Comparison of ENCODE assay signal across 9 cellular contexts in genomic region chr3:15241341-15241740, GRCh38. TPM values are rescaled to one million over a fixed set of nuclear protein-coding genes. Genes with fewer than 3 reads are reported as not detected.
DNase-seq lines count a peak whose midpoint lies in the region; ATAC-seq lines count a peak whose summit lies in the region.
"Had no signal": no experiment of that assay in that cellular context is flagged by ENCODE, and none has a peak within 500 bp of the region (broad histone marks: within the 10 kb centered on the region; RNA-seq: fewer than 3 reads in every experiment).

No MANE protein-coding gene starts in this region.

- H3K4me1 ChIP-seq in Karpas-422 (ENCODE audit: low read length), result no peaks in the 10 kb centered on the region
- no peaks in the 10 kb centered on the region for H3K4me1 ChIP-seq in right cardiac atrium (ENCODE audit: control insufficient read depth, insufficient read depth, low read length)
- H3K4me1 ChIP-seq: tibial artery had no signal

- H3K4me3 ChIP-seq in Karpas-422 (ENCODE audit: low read length) (no peak overlapping the region), right cardiac atrium (ENCODE audit: low read length) (no peak overlapping the region)
- H3K4me3 ChIP-seq: tibial artery had no signal

- no peaks in the 10 kb centered on the region for H3K9me2 ChIP-seq in Karpas-422 (replicated peaks; ENCODE audit: insufficient read depth, low read length)

- no peaks in the 10 kb centered on the region for H3K79me2 ChIP-seq in Karpas-422 (ENCODE audit: low read length)

- H3K27ac ChIP-seq in Karpas-422 (ENCODE audit: low read length) (no peak overlapping the region), right cardiac atrium (ENCODE audit: low read length) (no peak overlapping the region)
- H3K27ac ChIP-seq: tibial artery had no signal

- 88% methylated on average over 1 of the region's 1 CpG for WGBS in right cardiac atrium

- H2AFZ ChIP-seq in Karpas-422 (ENCODE audit: low read length), result no peak overlapping the region

- no peaks in the 10 kb centered on the region for H4K20me1 ChIP-seq in Karpas-422 (ENCODE audit: insufficient read depth, low read depth, low read length)

- H3K9me3 ChIP-seq in Karpas-422 (ENCODE audit: low read length), result no peaks in the 10 kb centered on the region
- H3K9me3 ChIP-seq in right cardiac atrium (ENCODE audit: control insufficient read depth, low read length), result no peaks in the 10 kb centered on the region
- H3K9me3 ChIP-seq: tibial artery had no signal

- H3K9ac ChIP-seq in Karpas-422 (ENCODE audit: low read length), result no peak overlapping the region

- H3K4me2 ChIP-seq in Karpas-422 (ENCODE audit: low read depth, low read length, poor library complexity, severe bottlenecking), result no peak overlapping the region

- no peaks in the 10 kb centered on the region for H3K27me3 ChIP-seq in Karpas-422 (ENCODE audit: low read length)
- H3K27me3 ChIP-seq in right cardiac atrium (ENCODE audit: control insufficient read depth, insufficient read depth), result no peaks in the 10 kb centered on the region
- H3K27me3 ChIP-seq: tibial artery had no signal

- no peak for ATAC-seq in right cardiac atrium
- ATAC-seq in HG03039 (IDR thresholded peaks at IDR 0.05; ENCODE audit: unreplicated experiment), result no peak
- no peak for ATAC-seq in esophagus mucosa

- peaks cover 46% of the 10 kb centered on the region for H3K36me3 ChIP-seq in Karpas-422 (ENCODE audit: insufficient read depth, low read length)

- intact Hi-C loops in right cardiac atrium (cut with DNase I), result no loop called here

- DNase-seq in Daoy (ENCODE audit: low read depth), result peak; percentile 19
- DNase-seq in Karpas-422, result peak; percentile 77
- DNase-seq in activated CD8-positive, alpha-beta memory T cell treated with anti-CD3 and anti-CD28 coated beads, Interleukin-2, amount 50 U/mL, for 4 hours, result peak; percentile 40
- DNase-seq in right cardiac atrium, result peak in 2 of 3 donors; percentile 49 to 70
- peak; percentile 46 for DNase-seq in stimulated activated naive CD4-positive, alpha-beta T cell treated with Interleukin-2 at 50 U/mL for 16 hours (lab: John Stamatoyannopoulos, UW)
- no peak for DNase-seq in hepatic stellate cell (ENCODE audit: low spot score)

RNA-seq across cellular contexts. Expression of gene CAPN7, which starts 35.3 kb away (rescaled TPM):
- total RNA-seq in Daoy (2014; rRNA removed; shearing (Covaris generic)), result 34.1 and 46.3 TPM in 2 replicates
- total RNA-seq in Karpas-422 (2014; rRNA removed; shearing (Covaris generic); ENCODE audit: low replicate concordance), result 31.5 and 36.5 TPM in 2 replicates
- total RNA-seq in right cardiac atrium, result 10 to 100 TPM; 28.5 to 33.7 (median 30.9) TPM
- polyA plus RNA-seq in right cardiac atrium, result 13.2 TPM
- total RNA-seq in esophagus mucosa, result 21.5 TPM
